Comparison of ENCODE assay signal across 24 cellular contexts in the genomic region with DNA sequence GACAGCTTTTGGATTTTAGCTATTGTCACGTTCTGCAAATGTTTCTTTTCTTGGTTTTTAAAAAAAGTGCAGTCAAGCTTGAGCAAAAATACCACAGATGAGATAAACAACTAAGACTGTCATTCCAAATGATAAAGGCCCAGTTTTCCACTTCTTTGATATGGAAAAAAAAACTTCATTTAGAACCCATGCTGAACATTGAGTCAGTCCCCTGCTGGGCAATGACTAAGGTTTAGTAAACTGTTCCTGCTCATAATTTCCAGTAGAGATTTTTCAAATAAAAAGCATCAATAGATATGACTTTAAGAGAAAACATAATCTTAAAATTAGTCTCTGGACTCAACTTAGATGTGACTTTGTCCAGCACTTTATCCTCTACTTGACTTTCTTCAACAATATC.
A peak's percentile ranks its signal among the peaks of the same experiment; 100 is the strongest.
DNase-seq lines count a peak whose midpoint lies in the region; ATAC-seq and TF ChIP-seq lines count a peak whose summit lies in the region.
"Had no signal": no experiment of that assay in that cellular context is flagged by ENCODE, and none has a peak within 500 bp of the region (broad histone marks: within the 10 kb centered on the region; RNA-seq: fewer than 3 reads in every experiment).

No MANE protein-coding gene starts in this region.

- intact Hi-C loops in posterior vena cava (cut with DNase I): no loop called here

- no peak overlapping the region for H3K4me3 ChIP-seq in SK-N-SH (ENCODE audit: low read depth in 2 of 2, low read length in 1 of 2)
- no peak overlapping the region for H3K4me3 ChIP-seq in astrocyte of the spinal cord (ENCODE audit: low read depth, low read length)
- no peak overlapping the region for H3K4me3 ChIP-seq in smooth muscle cell
- H3K4me3 ChIP-seq: BLaER1 treated with 17β-estradiol and CSF1 and Interleukin-3, amounts not matched to agents 10 nM and 100 nM; GM23338; HAP-1 had no signal

- H3K9me2 ChIP-seq in SK-N-SH: no peaks in the 10 kb centered on the region

- H3K4me1 ChIP-seq in SK-N-SH (ENCODE audit: control insufficient read depth in 1 of 2, insufficient read depth in 2 of 2, low read depth in 1 of 2, low read length in 1 of 2) (peaks cover 3 to 8% of the 10 kb centered on the region in 2 experiments; a peak in 2 of 4 replicates), smooth muscle cell (ENCODE audit: low read depth) (no peaks in the 10 kb centered on the region)
- H3K4me1 ChIP-seq: Caco-2, HAP-1 had no signal

- H2AFZ ChIP-seq in SK-N-SH (ENCODE audit: low read depth) (no peak overlapping the region), smooth muscle cell (ENCODE audit: low read depth) (no peak overlapping the region)
- H2AFZ ChIP-seq: GM23338 had no signal

- H3F3A ChIP-seq in SK-N-SH (replicated peaks; ENCODE audit: insufficient read depth): peaks cover 19% of the 10 kb centered on the region
- no peaks in the 10 kb centered on the region for H3F3A ChIP-seq in smooth muscle cell (ENCODE audit: low read depth)

- H3K79me2 ChIP-seq in SK-N-SH (ENCODE audit: insufficient read depth): no peaks in the 10 kb centered on the region
- no peaks in the 10 kb centered on the region for H3K79me2 ChIP-seq in smooth muscle cell (ENCODE audit: low read depth)

- H3K36me3 ChIP-seq in SK-N-SH (replicated peaks in 1 of 2; ENCODE audit: control insufficient read depth in 1 of 2, insufficient read depth in 2 of 2, low read length in 1 of 2) (no peaks in the 10 kb centered on the region), smooth muscle cell (ENCODE audit: low read depth) (no peaks in the 10 kb centered on the region)
- H3K36me3 ChIP-seq: HAP-1 had no signal

- no peak for TF ChIP-seq CTCF in SK-N-SH (IDR thresholded peaks at IDR 0.05)
- no peak for TF ChIP-seq CTCF in astrocyte of the spinal cord (IDR thresholded peaks at IDR 0.05; ENCODE audit: low read depth, low read length)
- TF ChIP-seq CTCF in smooth muscle cell (IDR thresholded peaks at IDR 0.05; ENCODE audit: borderline replicate concordance, insufficient read depth, poor library complexity, severe bottlenecking): no peak

- H3K4me2 ChIP-seq in SK-N-SH: no peak overlapping the region
- no peak overlapping the region for H3K4me2 ChIP-seq in smooth muscle cell
- H3K4me2 ChIP-seq: GM23338, KMS-11 had no signal

- TF ChIP-seq RAD21 in SK-N-SH (IDR thresholded peaks at IDR 0.05; ENCODE audit: low read length): no peak

- H3K9ac ChIP-seq in SK-N-SH (no peak overlapping the region), smooth muscle cell (ENCODE audit: low read depth) (no peak overlapping the region)
- H3K9ac ChIP-seq: BLaER1 treated with 17β-estradiol and CSF1 and Interleukin-3, amounts not matched to agents 10 nM and 100 nM; KMS-11 had no signal

- in situ Hi-C loops in astrocyte of the spinal cord (cut with HindIII; ENCODE audit: low sequenced_read_pairs): no loop called here

- WGBS in SK-N-SH (ENCODE audit: low lambda C conversion rate): 36% methylated on average over 1 of the region's 1 CpG
- 39% methylated on average over 1 of the region's 1 CpG for WGBS in smooth muscle cell (ENCODE audit: low lambda C conversion rate)

- peak overlapping the region in 1 of 2 experiments; percentile 32; a peak in 2 of 4 replicates for H3K27ac ChIP-seq in SK-N-SH (ENCODE audit: low read depth in 2 of 2, low read length in 1 of 2)
- peak overlapping the region; percentile 30 for H3K27ac ChIP-seq in smooth muscle cell (ENCODE audit: low read depth)
- H3K27ac ChIP-seq: 22Rv1; BLaER1 treated with 17β-estradiol and CSF1 and Interleukin-3, amounts not matched to agents 10 nM and 100 nM; KMS-11 had no signal

- no peaks in the 10 kb centered on the region for H3K27me3 ChIP-seq in SK-N-SH (ENCODE audit: insufficient read depth)
- H3K27me3 ChIP-seq in smooth muscle cell (ENCODE audit: low read depth): no peaks in the 10 kb centered on the region
- H3K27me3 ChIP-seq: BLaER1 treated with 17β-estradiol and CSF1 and Interleukin-3, amounts not matched to agents 10 nM and 100 nM had no signal

- DNase-seq in SK-N-SH (no peak), astrocyte of the spinal cord (ENCODE audit: low read depth, low spot score) (peak; percentile 42), fibroblast of peridontal ligament (ENCODE audit: extremely low read depth) (peak; percentile 4), smooth muscle cell (lab: John Stamatoyannopoulos, UW; ENCODE audit: unreplicated experiment) (no peak), DMS53 (lab: John Stamatoyannopoulos, UW) (no peak), hippocampal formation (lab: John Stamatoyannopoulos, UW) (no peak), posterior vena cava (ENCODE audit: low spot score) (no peak)
- DNase-seq: ACHN; Caco-2; CD4-positive, alpha-beta memory T cell; DMS 273 treated with DMSO at 0.1 percent for 48 hours; DND-41; NCI-H1694; NCI-H2081; NCI-H2171; NCI-H524 treated with DMSO at 0.1 percent for 48 hours; NCI-H82 had no signal

- ATAC-seq in SK-N-SH treated with all-trans-retinoic acid at 6 μM for 48 hours: no peak
- ATAC-seq: GM23338, Right ventricle myocardium inferior had no signal

- H3K9me3 ChIP-seq in SK-N-SH (no peaks in the 10 kb centered on the region), smooth muscle cell (replicated peaks; ENCODE audit: low read depth) (no peaks in the 10 kb centered on the region)
- H3K9me3 ChIP-seq: BLaER1 treated with 17β-estradiol and CSF1 and Interleukin-3, amounts not matched to agents 10 nM and 100 nM; Caco-2; HAP-1 had no signal

- POLR2A ChIA-PET in SK-N-SH (lab: Yijun Ruan, JAX): no interaction called here

- CTCF ChIA-PET in SK-N-SH (lab: Yijun Ruan, JAX): no interaction called here

- TF ChIP-seq EP300 in SK-N-SH (IDR thresholded peaks at IDR 0.05; ENCODE audit: borderline replicate concordance in 1 of 2, low read depth in 1 of 2, low read length in 1 of 2): no peak

- H4K20me1 ChIP-seq in SK-N-SH (ENCODE audit: insufficient read depth): no peaks in the 10 kb centered on the region
- no peaks in the 10 kb centered on the region for H4K20me1 ChIP-seq in smooth muscle cell (ENCODE audit: low read depth)
- H4K20me1 ChIP-seq: BLaER1 treated with 17β-estradiol and CSF1 and Interleukin-3, amounts not matched to agents 10 nM and 100 nM had no signal

TF ChIP-seq in SK-N-SH, 30 proteins besides CTCF, POLR2A, EP300 and RAD21:
- TF ChIP-seq TAF1 (IDR thresholded peaks at IDR 0.05; ENCODE audit: borderline replicate concordance, low read depth, low read length): no peak
- TF ChIP-seq FOSL2 (IDR thresholded peaks at IDR 0.05; ENCODE audit: borderline replicate concordance, low read depth): peak; percentile 26; the same call in 1 of the 2 replicates
TF ChIP-seq in SK-N-SH: peak in this region for 1.

TF ChIP-seq in SK-N-SH treated with all-trans-retinoic acid at 6 μM for 48 hours, 23 proteins besides CTCF, POLR2A, EP300 and RAD21 (continues in another document):
- TF ChIP-seq ISL1 (CRISPR knock-in tag; IDR thresholded peaks at IDR 0.05): no peak
- no peak for TF ChIP-seq OSR1 (CRISPR knock-in tag; IDR thresholded peaks at IDR 0.05)
- no peak for TF ChIP-seq ZNF70 (CRISPR knock-in tag; IDR thresholded peaks at IDR 0.05)
- TF ChIP-seq GLIS3 (CRISPR knock-in tag; IDR thresholded peaks at IDR 0.05): no peak
- TF ChIP-seq ZNF8 (CRISPR knock-in tag; IDR thresholded peaks at IDR 0.05): no peak
- no peak for TF ChIP-seq BACH2 (CRISPR knock-in tag; IDR thresholded peaks at IDR 0.05; ENCODE audit: borderline replicate concordance)
- TF ChIP-seq SNAI2 (CRISPR knock-in tag; IDR thresholded peaks at IDR 0.05): no peak
- no peak for TF ChIP-seq RARB (CRISPR knock-in tag; IDR thresholded peaks at IDR 0.05)
- TF ChIP-seq CSDC2 (CRISPR knock-in tag; IDR thresholded peaks at IDR 0.05): no peak
- TF ChIP-seq PPARA (CRISPR knock-in tag; IDR thresholded peaks at IDR 0.05; ENCODE audit: borderline replicate concordance): no peak
- TF ChIP-seq, protein P1, sequence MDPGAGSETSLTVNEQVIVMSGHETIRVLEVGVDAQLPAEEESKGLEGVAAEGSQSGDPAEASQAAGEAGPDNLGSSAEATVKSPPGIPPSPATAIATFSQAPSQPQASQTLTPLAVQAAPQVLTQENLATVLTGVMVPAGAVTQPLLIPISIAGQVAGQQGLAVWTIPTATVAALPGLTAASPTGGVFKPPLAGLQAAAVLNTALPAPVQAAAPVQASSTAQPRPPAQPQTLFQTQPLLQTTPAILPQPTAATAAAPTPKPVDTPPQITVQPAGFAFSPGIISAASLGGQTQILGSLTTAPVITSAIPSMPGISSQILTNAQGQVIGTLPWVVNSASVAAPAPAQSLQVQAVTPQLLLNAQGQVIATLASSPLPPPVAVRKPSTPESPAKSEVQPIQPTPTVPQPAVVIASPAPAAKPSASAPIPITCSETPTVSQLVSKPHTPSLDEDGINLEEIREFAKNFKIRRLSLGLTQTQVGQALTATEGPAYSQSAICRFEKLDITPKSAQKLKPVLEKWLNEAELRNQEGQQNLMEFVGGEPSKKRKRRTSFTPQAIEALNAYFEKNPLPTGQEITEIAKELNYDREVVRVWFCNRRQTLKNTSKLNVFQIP (CRISPR knock-in tag; IDR thresholded peaks at IDR 0.05; ENCODE audit: borderline replicate concordance, low read depth): no peak
- no peak for TF ChIP-seq ARNTL (CRISPR knock-in tag; IDR thresholded peaks at IDR 0.05; ENCODE audit: borderline replicate concordance, low read depth)
- TF ChIP-seq CSRNP3 (CRISPR knock-in tag; IDR thresholded peaks at IDR 0.05): no peak
- TF ChIP-seq TCF4 (CRISPR knock-in tag; IDR thresholded peaks at IDR 0.05; ENCODE audit: borderline replicate concordance): no peak

Comparison
In these comparisons a context has a peak if more than half of its experiments do, and no peak if none do; other contexts are left out.
1. DNase-seq: peak in astrocyte of the spinal cord (single experiment) and fibroblast of peridontal ligament (single experiment); none in SK-N-SH (single experiment), smooth muscle cell (single experiment), DMS53 (single experiment), hippocampal formation (0 of 2) and posterior vena cava (single experiment).